ENCODE assay signal across 14 cellular contexts in the genomic region with DNA sequence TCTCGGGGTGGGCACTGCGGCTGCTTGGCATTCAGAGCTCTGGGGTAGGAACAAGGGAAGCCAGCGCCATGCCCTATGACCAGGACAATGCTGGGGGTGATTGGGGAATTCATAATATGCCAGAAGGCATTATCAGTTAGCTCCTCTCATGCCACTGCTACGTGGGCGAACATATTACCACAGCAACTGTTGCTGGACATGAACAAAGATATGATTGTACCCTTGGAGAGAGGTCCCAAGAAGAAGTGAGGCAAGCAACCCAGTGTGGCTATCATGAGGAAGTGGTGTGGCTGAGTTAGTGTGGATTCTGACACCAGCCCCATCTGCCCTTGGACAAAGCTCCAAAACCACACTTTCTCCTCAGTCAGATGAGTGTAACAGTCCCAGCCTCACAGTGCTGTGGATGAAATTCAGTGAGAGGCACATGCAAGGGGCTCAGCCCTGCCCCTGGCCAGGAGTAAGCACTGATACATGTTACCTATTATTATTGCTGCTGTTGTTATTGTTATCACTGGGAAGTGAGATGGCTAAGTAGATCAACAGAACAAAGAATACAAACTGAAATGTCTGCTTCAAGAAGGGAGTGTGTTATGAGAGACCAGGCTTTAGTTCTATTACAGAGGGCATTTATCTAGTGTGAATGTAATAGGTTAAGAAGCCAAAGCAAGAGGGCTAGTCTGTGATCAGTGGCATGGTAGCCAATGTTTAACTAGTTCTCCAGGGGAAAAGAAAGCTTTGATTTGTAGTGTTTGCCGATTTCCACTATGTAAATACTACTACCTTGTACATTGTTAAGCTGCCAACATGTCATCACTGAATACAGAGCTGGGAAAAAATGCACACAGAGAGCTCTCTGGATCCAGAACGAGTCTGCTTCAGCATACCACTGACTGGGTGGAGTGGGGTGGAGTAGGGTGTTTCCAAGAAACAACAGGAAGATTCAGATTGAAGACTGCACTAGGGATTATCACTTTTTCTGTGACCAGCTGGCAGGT.
DNase-seq lines count a peak whose midpoint lies in the region; ATAC-seq, FAIRE-seq and TF ChIP-seq lines count a peak whose summit lies in the region.
"Had no signal": no experiment of that assay in that cellular context is flagged by ENCODE, and none has a peak within 500 bp of the region (broad histone marks: within the 10 kb centered on the region; RNA-seq: fewer than 3 reads in every experiment).

No MANE protein-coding gene starts in this region.

- no peaks in the 10 kb centered on the region for H3K9me3 ChIP-seq in breast epithelium
- no peaks in the 10 kb centered on the region for H3K9me3 ChIP-seq in RWPE2 (ENCODE audit: severe bottlenecking)
- no peaks in the 10 kb centered on the region for H3K9me3 ChIP-seq in keratinocyte (ENCODE audit: control insufficient read depth, low read depth, low read length)
- no peaks in the 10 kb centered on the region for H3K9me3 ChIP-seq in upper lobe of left lung
- no peaks in the 10 kb centered on the region for H3K9me3 ChIP-seq in WERI-Rb-1 (ENCODE audit: severe bottlenecking)
- H3K9me3 ChIP-seq: esophagus squamous epithelium, vagina had no signal

- no peaks in the 10 kb centered on the region for H4K20me1 ChIP-seq in keratinocyte (ENCODE audit: control insufficient read depth, extremely low read depth, insufficient read depth, low read length)

- H3K27ac ChIP-seq in breast epithelium (no peak overlapping the region), RWPE2 (ENCODE audit: poor library complexity, severe bottlenecking) (no peak overlapping the region), keratinocyte (ENCODE audit: control insufficient read depth, insufficient read depth, low read length) (no peak overlapping the region), upper lobe of left lung (no peak overlapping the region), WERI-Rb-1 (no peak overlapping the region)
- H3K27ac ChIP-seq: esophagus squamous epithelium, vagina had no signal

- H3K9me1 ChIP-seq in keratinocyte (ENCODE audit: control insufficient read depth, extremely low read depth, insufficient read depth, low read length), result no peaks in the 10 kb centered on the region

- CTCF ChIA-PET in MCF 10A (lab: Yijun Ruan, JAX), result interaction anchor here (0.5 to 1.1 kb wide), 2 partner anchors 10 to 626 kb away, joined by 3 to 4 read pairs; no protein-coding TSS in a partner anchor

- H3K36me3 Mint-ChIP-seq in MCF 10A (ENCODE audit: insufficient read depth, unreplicated experiment), result no peaks in the 10 kb centered on the region
- no peaks in the 10 kb centered on the region for H3K36me3 Mint-ChIP-seq in activated T-helper 2 cell treated with anti-CD3 and anti-CD28 coated beads, Interferon-gamma antibody, Interleukin-2, Interleukin-4, amounts not matched to agents 10 μg/mL and 5 μg/mL and 100 μg/mL, durations not matched to agents 14 hours and 24 hours and 36 hours (ENCODE audit: low read depth)

- BruUV-seq in MCF 10A (replicated peaks; lab: Mats Ljungman, UMichigan), result no TSS peak

- H3K4me1 Mint-ChIP-seq in MCF 10A (ENCODE audit: insufficient read depth, unreplicated experiment), result peaks cover 10% of the 10 kb centered on the region
- H3K4me1 Mint-ChIP-seq in activated T-helper 2 cell treated with anti-CD3 and anti-CD28 coated beads, Interferon-gamma antibody, Interleukin-2, Interleukin-4, amounts not matched to agents 10 μg/mL and 5 μg/mL and 100 μg/mL, durations not matched to agents 14 hours and 24 hours and 36 hours (ENCODE audit: low read depth), result no peaks in the 10 kb centered on the region

- no peak for TF ChIP-seq EP300 in upper lobe of left lung (IDR thresholded peaks at IDR 0.05)

- dilution Hi-C loops in keratinocyte (cut with MboI; ENCODE audit: extremely low pct_ligation_motif_present, low sequenced_read_pairs), result no loop called here

- H3K4me1 ChIP-seq in breast epithelium (no peaks in the 10 kb centered on the region), RWPE2 (ENCODE audit: insufficient read depth, poor library complexity, severe bottlenecking) (no peaks in the 10 kb centered on the region), keratinocyte (ENCODE audit: control insufficient read depth, extremely low read depth, insufficient read depth, low read length) (no peaks in the 10 kb centered on the region), upper lobe of left lung (peaks cover 0 to 10% (median 6%) of the 10 kb centered on the region in 4 donors)
- H3K4me1 ChIP-seq: vagina had no signal

- TF ChIP-seq CTCF in MCF 10A (IDR thresholded peaks at IDR 0.05; ENCODE audit: unreplicated experiment) (no peak), breast epithelium (IDR thresholded peaks at IDR 0.05) (no peak), RWPE2 (IDR thresholded peaks at IDR 0.05; ENCODE audit: poor library complexity, severe bottlenecking) (no peak), keratinocyte (optimal IDR thresholded peaks at IDR 0.05 in 1 of 3, IDR thresholded peaks at IDR 0.05 in 1 of 3, conservative IDR thresholded peaks at IDR 0.05 in 1 of 3; ENCODE audit: extremely low read depth in 1 of 3, insufficient read depth in 2 of 3, low read length in 3 of 3) (no peak), upper lobe of left lung (IDR thresholded peaks at IDR 0.05) (no peak), WERI-Rb-1 (IDR thresholded peaks at IDR 0.05; ENCODE audit: low read depth, low read length) (no peak)

- 63 to 73% methylated on average over 7 of the region's 7 CpGs for whole genome bisulfite sequencing in upper lobe of left lung, 2 donors

- intact Hi-C loops in MCF 10A (cut with micrococcal nuclease) (no loop called here), breast epithelium (cut with DNase I; ENCODE audit: low total_unique reads) (no loop called here)
- intact Hi-C loops in activated T-helper 2 cell treated with anti-CD3 and anti-CD28 coated beads, Interferon-gamma antibody, Interleukin-2, Interleukin-4, amounts not matched to agents 10 μg/mL and 5 μg/mL and 100 μg/mL, durations not matched to agents 14 hours and 24 hours and 36 hours (cut with micrococcal nuclease), result no loop called here

- no peak for TF ChIP-seq POLR2A in breast epithelium (IDR thresholded peaks at IDR 0.05)
- no peak for TF ChIP-seq POLR2A in upper lobe of left lung (IDR thresholded peaks at IDR 0.05)

- DNase-seq in MCF 10A (ENCODE audit: unreplicated experiment), result no peak
- no peak for DNase-seq in breast epithelium (ENCODE audit: low spot score in 2 of 2)
- DNase-seq in RWPE2 (ENCODE audit: low spot score), result no peak
- DNase-seq in keratinocyte (ENCODE audit: low read depth, low spot score), result no peak
- DNase-seq in upper lobe of left lung, result peak in 1 of 2 donors; percentile 39
- no peak for DNase-seq in activated gamma-delta T cell treated with Interleukin-2 at 50 U/mL for 16 hours
- no peak for DNase-seq in WERI-Rb-1
- no peak for DNase-seq in activated T-helper 2 cell treated with anti-CD3 and anti-CD28 coated beads, Interferon-gamma antibody, Interleukin-2, Interleukin-4, amounts not matched to agents 10 μg/mL and 5 μg/mL and 100 μg/mL, durations not matched to agents 14 hours and 24 hours and 36 hours (ENCODE audit: low spot score)
- DNase-seq: activated CD4-positive, alpha-beta T cell treated with anti-CD3 and anti-CD28 coated beads for 1 hour; esophagus squamous epithelium; NCI-H446 had no signal

- peak overlapping the region; percentile 34 for H3K4me2 ChIP-seq in keratinocyte (ENCODE audit: control insufficient read depth, extremely low read depth, insufficient read depth, low read depth, low read length)

- no peak overlapping the region for H3K4me3 Mint-ChIP-seq in MCF 10A (ENCODE audit: unreplicated experiment)
- H3K4me3 Mint-ChIP-seq in activated T-helper 2 cell treated with anti-CD3 and anti-CD28 coated beads, Interferon-gamma antibody, Interleukin-2, Interleukin-4, amounts not matched to agents 10 μg/mL and 5 μg/mL and 100 μg/mL, durations not matched to agents 14 hours and 24 hours and 36 hours (ENCODE audit: low read depth), result no peak overlapping the region
- H3K4me3 Mint-ChIP-seq: neural crest cell had no signal

- FAIRE-seq in keratinocyte (lab: Jason Lieb, UNC), result peak; percentile 63
- FAIRE-seq: G401.6 had no signal

- POLR2A ChIA-PET in MCF 10A (lab: Yijun Ruan, JAX), result interaction anchor here (0.6 to 1.4 kb wide), 3 partner anchors 11 to 1846 kb away, joined by 3 to 4 read pairs (median 3); no protein-coding TSS in a partner anchor

- H3K27me3 Mint-ChIP-seq in MCF 10A (ENCODE audit: insufficient read depth, unreplicated experiment), result no peaks in the 10 kb centered on the region
- no peaks in the 10 kb centered on the region for H3K27me3 Mint-ChIP-seq in activated T-helper 2 cell treated with anti-CD3 and anti-CD28 coated beads, Interferon-gamma antibody, Interleukin-2, Interleukin-4, amounts not matched to agents 10 μg/mL and 5 μg/mL and 100 μg/mL, durations not matched to agents 14 hours and 24 hours and 36 hours (ENCODE audit: low read depth)

- H3K4me3 ChIP-seq in breast epithelium (no peak overlapping the region), RWPE2 (ENCODE audit: severe bottlenecking) (no peak overlapping the region), keratinocyte (ENCODE audit: control insufficient read depth in 2 of 3, extremely low read depth in 1 of 3, insufficient read depth in 2 of 3, low read depth in 1 of 3, low read length in 3 of 3) (no peak overlapping the region), upper lobe of left lung (no peak overlapping the region), WERI-Rb-1 (ENCODE audit: low read depth, low read length) (no peak overlapping the region)
- H3K4me3 ChIP-seq: esophagus squamous epithelium, vagina had no signal

- ATAC-seq in RWPE2 (ENCODE audit: low read depth) (peak; percentile 44), upper lobe of left lung (ENCODE audit: low FRiP score in 2 of 2) (peak; percentile 76 to 86)

- no peaks in the 10 kb centered on the region for H3K79me2 ChIP-seq in keratinocyte (ENCODE audit: control insufficient read depth, insufficient read depth, low read length)

- no peak overlapping the region for H3K9ac ChIP-seq in keratinocyte (ENCODE audit: control insufficient read depth, extremely low read depth, insufficient read depth, low read length)

- H2AFZ ChIP-seq in keratinocyte (ENCODE audit: control insufficient read depth, low read length), result peak overlapping the region; percentile 28

- no peaks in the 10 kb centered on the region for H3K36me3 ChIP-seq in breast epithelium
- H3K36me3 ChIP-seq in RWPE2 (ENCODE audit: low read depth), result no peaks in the 10 kb centered on the region
- H3K36me3 ChIP-seq in keratinocyte (ENCODE audit: control insufficient read depth in 2 of 2, extremely low read depth in 1 of 2, insufficient read depth in 2 of 2, low read length in 2 of 2), result no peaks in the 10 kb centered on the region
- no peaks in the 10 kb centered on the region for H3K36me3 ChIP-seq in upper lobe of left lung
- no peaks in the 10 kb centered on the region for H3K36me3 ChIP-seq in WERI-Rb-1
- H3K36me3 ChIP-seq: esophagus squamous epithelium, vagina had no signal

- peak overlapping the region; percentile 14 for H3K27ac Mint-ChIP-seq in MCF 10A (ENCODE audit: low read depth, unreplicated experiment)
- H3K27ac Mint-ChIP-seq in activated T-helper 2 cell treated with anti-CD3 and anti-CD28 coated beads, Interferon-gamma antibody, Interleukin-2, Interleukin-4, amounts not matched to agents 10 μg/mL and 5 μg/mL and 100 μg/mL, durations not matched to agents 14 hours and 24 hours and 36 hours, result no peak overlapping the region

- no peaks in the 10 kb centered on the region for H3K9me3 Mint-ChIP-seq in MCF 10A (ENCODE audit: unreplicated experiment)
- H3K9me3 Mint-ChIP-seq in activated T-helper 2 cell treated with anti-CD3 and anti-CD28 coated beads, Interferon-gamma antibody, Interleukin-2, Interleukin-4, amounts not matched to agents 10 μg/mL and 5 μg/mL and 100 μg/mL, durations not matched to agents 14 hours and 24 hours and 36 hours, result no peaks in the 10 kb centered on the region

- H3K27me3 ChIP-seq in breast epithelium (no peaks in the 10 kb centered on the region), RWPE2 (ENCODE audit: insufficient read depth, poor library complexity, severe bottlenecking) (no peaks in the 10 kb centered on the region), keratinocyte (ENCODE audit: control insufficient read depth, extremely low read depth, insufficient read depth, low read length) (no peaks in the 10 kb centered on the region), upper lobe of left lung (no peaks in the 10 kb centered on the region), WERI-Rb-1 (ENCODE audit: insufficient read depth, low read depth, severe bottlenecking) (no peaks in the 10 kb centered on the region)
- H3K27me3 ChIP-seq: esophagus squamous epithelium, vagina had no signal
